23 cellular contexts compared by ENCODE assay signal in genomic region chr11:107505667-107506066, GRCh38.
"Had no signal": no experiment of that assay in that cellular context is flagged by ENCODE, and none has a peak within 500 bp of the region (broad histone marks: within the 10 kb centered on the region; RNA-seq: fewer than 3 reads in every experiment).

No MANE protein-coding gene starts in this region.

- H3K9me3 ChIP-seq: right lobe of liver, thoracic aorta had no signal

- ATAC-seq: activated T-helper 17 cell treated with anti-CD3 and anti-CD28 coated beads, Interleukin-2, amount 50 U/mL, for 72 hours; esophagus mucosa; foreskin keratinocyte; heart left ventricle; natural killer cell; right lobe of liver had no signal

- H3K4me1 ChIP-seq: foreskin keratinocyte, heart left ventricle, right lobe of liver had no signal

- H3K27ac ChIP-seq: foreskin keratinocyte, right lobe of liver, skin epidermis, thoracic aorta had no signal

- H3K4me3 ChIP-seq: heart left ventricle, right lobe of liver, skin epidermis, thoracic aorta had no signal

- H3K27me3 ChIP-seq: foreskin keratinocyte, heart left ventricle, right lobe of liver had no signal

- DNase-seq: activated CD4-positive, alpha-beta memory T cell treated with anti-CD3 and anti-CD28 coated beads, Interleukin-2, amount 10 ng/mL, durations not matched to agents 7 days and 5 days; activated CD4-positive, alpha-beta T cell treated with anti-CD3 and anti-CD28 coated beads for 1 hour; activated CD4-positive, alpha-beta T cell treated with anti-CD3 and anti-CD28 coated beads, Interleukin-2, amount 10 ng/mL, durations not matched to agents 7 days and 5 days; activated CD8-positive, alpha-beta memory T cell treated with anti-CD3 and anti-CD28 coated beads, Interleukin-2, amount 50 U/mL, for 48 hours; activated gamma-delta T cell treated with Interleukin-2 at 50 U/mL for 16 hours; activated T-cell treated with anti-CD3 and anti-CD28 coated beads, Interleukin-2, amount 50 U/mL, for 24 hours; central memory CD4-positive, alpha-beta T cell; endodermal cell; foreskin keratinocyte; heart left ventricle; hypothalamus; immature natural killer cell; natural killer cell; right lobe of liver; stimulated activated CD4-positive, alpha-beta T cell treated with anti-CD3 and anti-CD28 coated beads, Interleukin-12 subunit alpha, Interleukin-12 subunit beta, amount 100 ng/mL, for 4 hours; stimulated activated CD4-positive, alpha-beta T cell treated with anti-CD3 and anti-CD28 coated beads, Interleukin-4, amount 100 ng/mL, for 1 hour; SW 1271; T-helper 9 cell; trophoblast cell had no signal
